1 cellular context compared by ENCODE assay signal in genomic region chr1:58849556-58849955, GRCh38.
TF ChIP-seq lines count a peak whose summit lies in the region.

No MANE protein-coding gene starts in this region.

TF ChIP-seq in SK-N-SH, 30 proteins besides CTCF, POLR2A, EP300 and RAD21 (continued from another document):
- TF ChIP-seq TEAD4 (IDR thresholded peaks at IDR 0.05; ENCODE audit: borderline replicate concordance, insufficient read depth): no peak
- TF ChIP-seq GABPA (IDR thresholded peaks at IDR 0.05; ENCODE audit: low read depth): no peak
- no peak for TF ChIP-seq FOSL2 (IDR thresholded peaks at IDR 0.05; ENCODE audit: borderline replicate concordance, low read depth)
